ENCODE assay signal across 28 cellular contexts in genomic region chr12:130649646-130650045, GRCh38.
"Had no signal": no experiment of that assay in that cellular context is flagged by ENCODE, and none has a peak within 500 bp of the region (broad histone marks: within the 10 kb centered on the region; RNA-seq: fewer than 3 reads in every experiment).

No MANE protein-coding gene starts in this region.

- H3K36me3 ChIP-seq: ascending aorta, breast epithelium, cardiac muscle cell, colonic mucosa, esophagus squamous epithelium had no signal

- H3K4me1 ChIP-seq: ascending aorta, breast epithelium, colonic mucosa, esophagus squamous epithelium had no signal

- H3K9me3 ChIP-seq: ascending aorta, colonic mucosa, esophagus squamous epithelium had no signal

- H3K4me3 Mint-ChIP-seq: activated CD4-positive, alpha-beta memory T cell treated with anti-CD3 and anti-CD28 coated beads, Interleukin-2, amount 10 ng/mL, durations not matched to agents 7 days and 5 days; activated CD4-positive, alpha-beta T cell treated with anti-CD3 and anti-CD28 coated beads, Interleukin-2, amount 10 ng/mL, durations not matched to agents 7 days and 5 days; activated naive CD4-positive, alpha-beta T cell treated with anti-CD3 and anti-CD28 coated beads, Interleukin-2, amount 10 ng/mL, durations not matched to agents 7 days and 5 days; activated naive CD8-positive, alpha-beta T cell treated with anti-CD3 and anti-CD28 coated beads, Interleukin-2, amount 10 ng/mL, durations not matched to agents 7 days and 5 days; activated T-cell treated with anti-CD3 and anti-CD28 coated beads, Interleukin-2, amount 50 U/mL, for 24 hours; activated T-cell treated with anti-CD3 and anti-CD28 coated beads, Interleukin-2, amount 50 U/mL, for 72 hours had no signal

- H3K27ac Mint-ChIP-seq: activated CD4-positive, alpha-beta memory T cell treated with anti-CD3 and anti-CD28 coated beads, Interleukin-2, amount 10 ng/mL, durations not matched to agents 7 days and 5 days; activated CD4-positive, alpha-beta T cell treated with anti-CD3 and anti-CD28 coated beads, Interleukin-2, amount 10 ng/mL, durations not matched to agents 7 days and 5 days; activated naive CD4-positive, alpha-beta T cell treated with anti-CD3 and anti-CD28 coated beads, Interleukin-2, amount 10 ng/mL, durations not matched to agents 7 days and 5 days; activated naive CD4-positive, alpha-beta T cell treated with anti-CD3 and anti-CD28 coated beads, Interleukin-2, amount 50 U/mL, for 72 hours; activated naive CD8-positive, alpha-beta T cell treated with anti-CD3 and anti-CD28 coated beads, Interleukin-2, amount 10 ng/mL, durations not matched to agents 7 days and 5 days; activated T-cell treated with anti-CD3 and anti-CD28 coated beads, Interleukin-2, amount 50 U/mL, for 24 hours; activated T-cell treated with anti-CD3 and anti-CD28 coated beads, Interleukin-2, amount 50 U/mL, for 72 hours had no signal

- H3K27me3 ChIP-seq: ascending aorta, breast epithelium, cardiac muscle cell, colonic mucosa, esophagus squamous epithelium had no signal

- ATAC-seq: activated naive CD4-positive, alpha-beta T cell treated with anti-CD3 and anti-CD28 coated beads, Interleukin-2, amount 50 U/mL, for 72 hours; activated T-cell treated with anti-CD3 and anti-CD28 coated beads, Interleukin-2, amount 50 U/mL, for 72 hours had no signal

- FAIRE-seq: endometrium, endothelial cell of umbilical vein had no signal

- H3K9me3 Mint-ChIP-seq: activated CD4-positive, alpha-beta memory T cell treated with anti-CD3 and anti-CD28 coated beads, Interleukin-2, amount 10 ng/mL, durations not matched to agents 7 days and 5 days; activated naive CD4-positive, alpha-beta T cell treated with anti-CD3 and anti-CD28 coated beads, Interleukin-2, amount 10 ng/mL, durations not matched to agents 7 days and 5 days; activated naive CD8-positive, alpha-beta T cell treated with anti-CD3 and anti-CD28 coated beads, Interleukin-2, amount 10 ng/mL, durations not matched to agents 7 days and 5 days had no signal

- H3K4me3 ChIP-seq: ascending aorta, breast epithelium, cardiac muscle cell, colonic mucosa, esophagus squamous epithelium had no signal

- H3K4me1 Mint-ChIP-seq: activated CD4-positive, alpha-beta memory T cell treated with anti-CD3 and anti-CD28 coated beads, Interleukin-2, amount 10 ng/mL, durations not matched to agents 7 days and 5 days; activated CD4-positive, alpha-beta T cell treated with anti-CD3 and anti-CD28 coated beads, Interleukin-2, amount 10 ng/mL, durations not matched to agents 7 days and 5 days; activated naive CD4-positive, alpha-beta T cell treated with anti-CD3 and anti-CD28 coated beads, Interleukin-2, amount 10 ng/mL, durations not matched to agents 7 days and 5 days; activated naive CD8-positive, alpha-beta T cell treated with anti-CD3 and anti-CD28 coated beads, Interleukin-2, amount 10 ng/mL, durations not matched to agents 7 days and 5 days had no signal

- H3K36me3 Mint-ChIP-seq: activated naive CD4-positive, alpha-beta T cell treated with anti-CD3 and anti-CD28 coated beads, Interleukin-2, amount 10 ng/mL, durations not matched to agents 7 days and 5 days; activated naive CD4-positive, alpha-beta T cell treated with anti-CD3 and anti-CD28 coated beads, Interleukin-2, amount 50 U/mL, for 72 hours; activated naive CD8-positive, alpha-beta T cell treated with anti-CD3 and anti-CD28 coated beads, Interleukin-2, amount 10 ng/mL, durations not matched to agents 7 days and 5 days had no signal

- DNase-seq: activated CD4-positive, alpha-beta memory T cell treated with anti-CD3 and anti-CD28 coated beads, Interleukin-2, amount 10 ng/mL, durations not matched to agents 7 days and 5 days; activated CD4-positive, alpha-beta T cell treated with anti-CD3 and anti-CD28 coated beads for 4 hours; activated CD4-positive, alpha-beta T cell treated with anti-CD3 and anti-CD28 coated beads, Interleukin-2, amount 10 ng/mL, durations not matched to agents 7 days and 5 days; activated CD4-positive, alpha-beta T cell treated with anti-CD3 and anti-CD28 coated beads, Interleukin-2, amount 50 U/mL, for 4 hours; activated CD4-positive, CD25-positive, alpha-beta regulatory T cell; activated CD4-positive, CD25-positive, alpha-beta regulatory T cell treated with anti-CD3 and anti-CD28 coated beads, Interleukin-2, amount 50 U/mL, for 72 hours; activated CD8-positive, alpha-beta memory T cell treated with anti-CD3 and anti-CD28 coated beads, Interleukin-2, amount 50 U/mL, for 48 hours; activated gamma-delta T cell; activated naive CD4-positive, alpha-beta T cell; activated naive CD4-positive, alpha-beta T cell treated with anti-CD3 and anti-CD28 coated beads, Interleukin-2, amount 10 ng/mL, durations not matched to agents 7 days and 5 days; activated naive CD8-positive, alpha-beta T cell treated with anti-CD3 and anti-CD28 coated beads, Interleukin-2, amount 10 ng/mL, durations not matched to agents 7 days and 5 days; activated T-cell treated with anti-CD3 and anti-CD28 coated beads for 4 hours; activated T-cell treated with anti-CD3 and anti-CD28 coated beads, Interleukin-2, amount 50 U/mL, for 24 hours; activated T-cell treated with anti-CD3 and anti-CD28 coated beads, Interleukin-2, amount 50 U/mL, for 72 hours; central memory CD4-positive, alpha-beta T cell; cerebellar nuclear complex; colonic mucosa; effector CD8-positive, alpha-beta T cell; esophagus squamous epithelium; foreskin melanocyte; T-helper 2 cell had no signal

- H3K27ac ChIP-seq: ascending aorta, breast epithelium, cardiac muscle cell, colonic mucosa, epithelial cell of prostate, esophagus squamous epithelium had no signal

- H3K27me3 Mint-ChIP-seq: activated CD4-positive, alpha-beta memory T cell treated with anti-CD3 and anti-CD28 coated beads, Interleukin-2, amount 10 ng/mL, durations not matched to agents 7 days and 5 days; activated CD4-positive, alpha-beta T cell treated with anti-CD3 and anti-CD28 coated beads, Interleukin-2, amount 10 ng/mL, durations not matched to agents 7 days and 5 days; activated naive CD4-positive, alpha-beta T cell treated with anti-CD3 and anti-CD28 coated beads, Interleukin-2, amount 10 ng/mL, durations not matched to agents 7 days and 5 days; activated T-cell treated with anti-CD3 and anti-CD28 coated beads, Interleukin-2, amount 50 U/mL, for 24 hours had no signal
